8 cellular contexts compared by ENCODE assay signal in the genomic region with DNA sequence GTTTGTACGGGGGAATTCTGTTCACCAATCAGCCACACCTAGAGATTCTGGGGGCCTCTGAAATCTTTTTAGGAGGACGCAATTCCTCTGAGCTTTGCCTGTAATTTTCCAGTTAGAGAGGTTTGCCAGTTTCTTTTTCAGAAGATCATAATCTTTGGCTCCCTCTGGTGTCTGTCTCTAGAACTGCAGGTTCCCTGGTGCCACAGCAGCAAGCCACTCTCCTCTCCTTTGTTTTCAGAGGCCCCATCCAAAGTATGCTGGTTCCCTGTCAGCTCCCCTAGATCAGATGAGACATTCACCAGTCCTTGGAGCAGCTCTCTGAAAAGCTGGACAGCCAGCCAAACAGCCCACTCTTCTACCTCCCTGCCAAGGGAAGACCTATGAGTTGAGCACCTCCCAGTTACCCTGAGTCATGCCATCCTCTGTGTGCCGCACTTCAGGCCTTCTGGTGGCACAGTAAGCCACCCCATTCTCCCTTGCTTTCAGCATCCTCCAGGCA. TPM values are rescaled to one million over a fixed set of nuclear protein-coding genes. Genes with fewer than 3 reads are reported as not detected.
DNase-seq lines count a peak whose midpoint lies in the region; ATAC-seq lines count a peak whose summit lies in the region.

No MANE protein-coding gene starts in this region.

- no peak overlapping the region for H3K23ac ChIP-seq in trophoblast cell (ENCODE audit: low read length)

- no peaks in the 10 kb centered on the region for H3K27me3 ChIP-seq in trophoblast cell (ENCODE audit: insufficient read depth, low read length)

- H2AFZ ChIP-seq in trophoblast cell (ENCODE audit: insufficient read depth, low read length, poor library complexity), result peak overlapping the region; percentile 17

- H3K4ac ChIP-seq in trophoblast cell (ENCODE audit: low read depth, low read length), result no peak overlapping the region

- no peak overlapping the region for H3K18ac ChIP-seq in trophoblast cell (ENCODE audit: low read length)

- no peak for ATAC-seq in activated naive CD8-positive, alpha-beta T cell treated with anti-CD3 and anti-CD28 coated beads, Interleukin-2, amount 50 U/mL, for 24 hours
- ATAC-seq in Right ventricle myocardium inferior (peak; percentile 84), HG03460 (IDR thresholded peaks at IDR 0.05; ENCODE audit: unreplicated experiment) (no peak)

- no peak overlapping the region for H2BK5ac ChIP-seq in trophoblast cell (ENCODE audit: low read depth, low read length, poor library complexity)

- WGBS in trophoblast cell (ENCODE audit: extremely low coverage, insufficient coverage, insufficient read length), result no CpG with 5 or more reads among the region's 3 CpGs

- peak overlapping the region; percentile 68 for H4K91ac ChIP-seq in trophoblast cell (ENCODE audit: low read depth, low read length)

- H2BK12ac ChIP-seq in trophoblast cell (ENCODE audit: low read length), result peak overlapping the region; percentile 93

- peak overlapping the region; percentile 47 for H4K12ac ChIP-seq in trophoblast cell (ENCODE audit: low read depth, low read length)

- no peak overlapping the region for H3K4me3 ChIP-seq in trophoblast cell (ENCODE audit: low read depth, low read length)

- peaks cover 11% of the 10 kb centered on the region for H3K9me3 ChIP-seq in trophoblast cell (ENCODE audit: insufficient read depth, low read depth, low read length)

- H3K4me1 Mint-ChIP-seq in activated naive CD8-positive, alpha-beta T cell treated with anti-CD3 and anti-CD28 coated beads, Interleukin-2, amount 50 U/mL, for 24 hours, result no peaks in the 10 kb centered on the region

- H3K27ac Mint-ChIP-seq in activated naive CD8-positive, alpha-beta T cell treated with anti-CD3 and anti-CD28 coated beads, Interleukin-2, amount 50 U/mL, for 24 hours, result no peak overlapping the region

- no peaks in the 10 kb centered on the region for H3K79me2 ChIP-seq in trophoblast cell (ENCODE audit: control insufficient read depth, insufficient read depth, low read length, poor library complexity)

- H3K9ac ChIP-seq in trophoblast cell (ENCODE audit: low read length), result no peak overlapping the region

- no peaks in the 10 kb centered on the region for H3K4me1 ChIP-seq in trophoblast cell (ENCODE audit: control insufficient read depth in 1 of 2, insufficient read depth in 2 of 2, low read length in 2 of 2)

- H3K27ac ChIP-seq in trophoblast cell (ENCODE audit: low read depth, low read length), result no peak overlapping the region

- peak overlapping the region; percentile 50 for H4K8ac ChIP-seq in trophoblast cell (ENCODE audit: low read depth, low read length)

- H3K4me2 ChIP-seq in trophoblast cell (ENCODE audit: low read length), result no peak overlapping the region

- intact Hi-C loops in Right ventricle myocardium inferior (cut with DNase I), result no loop called here

- H3K79me1 ChIP-seq in trophoblast cell (ENCODE audit: low read length), result peaks cover 2% of the 10 kb centered on the region

- peaks cover 4% of the 10 kb centered on the region for H3K27me3 Mint-ChIP-seq in activated naive CD8-positive, alpha-beta T cell treated with anti-CD3 and anti-CD28 coated beads, Interleukin-2, amount 50 U/mL, for 24 hours

- peaks cover 4% of the 10 kb centered on the region for H3K9me3 Mint-ChIP-seq in activated naive CD8-positive, alpha-beta T cell treated with anti-CD3 and anti-CD28 coated beads, Interleukin-2, amount 50 U/mL, for 24 hours

- H2AK5ac ChIP-seq in trophoblast cell (ENCODE audit: low read length), result peak overlapping the region; percentile 87

- no peak overlapping the region for H3K4me3 Mint-ChIP-seq in activated naive CD8-positive, alpha-beta T cell treated with anti-CD3 and anti-CD28 coated beads, Interleukin-2, amount 50 U/mL, for 24 hours

- H3K36me3 Mint-ChIP-seq in activated naive CD8-positive, alpha-beta T cell treated with anti-CD3 and anti-CD28 coated beads, Interleukin-2, amount 50 U/mL, for 24 hours (ENCODE audit: low read depth), result peaks cover 2% of the 10 kb centered on the region

- H3K36me3 ChIP-seq in trophoblast cell (ENCODE audit: control insufficient read depth in 1 of 2, insufficient read depth in 2 of 2, low read length in 2 of 2), result no peaks in the 10 kb centered on the region

- peak overlapping the region; percentile 59 for H3K14ac ChIP-seq in trophoblast cell (ENCODE audit: low read length)

- peak overlapping the region; percentile 72 for H2BK120ac ChIP-seq in trophoblast cell (ENCODE audit: insufficient read depth, low read length, poor library complexity)

- peak; percentile 75 for DNase-seq in EL
- peak; percentile 52 for DNase-seq in NCI-H1092 (lab: John Stamatoyannopoulos, UW)
- peak; percentile 67 for DNase-seq in SW480 (ENCODE audit: low spot score)
- peak; percentile 69 for DNase-seq in activated naive CD8-positive, alpha-beta T cell treated with anti-CD3 and anti-CD28 coated beads, Interleukin-2, amount 50 U/mL, for 24 hours
- no peak for DNase-seq in Right ventricle myocardium inferior (ENCODE audit: missing footprints)
- peak; percentile 61 to 92 for DNase-seq in trophoblast cell
- DNase-seq in ureter (ENCODE audit: low spot score), result peak; percentile 85

RNA-seq across cellular contexts. Expression of a gene that starts 36.1 kb away (rescaled TPM):
- 3.5 TPM for total RNA-seq in Right ventricle myocardium inferior
- 0.42 and 0.55 TPM in 2 replicates for polyA plus RNA-seq in trophoblast cell (2013)
- total RNA-seq in ureter, result 20.7 TPM
